Comparison of ENCODE assay signal across 34 cellular contexts in genomic region chr3:189025866-189026265, GRCh38.
"Had no signal": no experiment of that assay in that cellular context is flagged by ENCODE, and none has a peak within 500 bp of the region (broad histone marks: within the 10 kb centered on the region; RNA-seq: fewer than 3 reads in every experiment).

No MANE protein-coding gene starts in this region.

- H3K36me3 ChIP-seq: MG63 had no signal

- DNase-seq: Karpas-422, Kasumi-1, MG63, MM.1S, MV-4-11, NCI-H1048, NCI-H1092, NCI-H1092 treated with DMSO at 0.1 percent for 48 hours, NCI-H1105, NCI-H1105 treated with DMSO at 0.1 percent for 48 hours, NCI-H1417, NCI-H1417 treated with DMSO at 0.1 percent for 48 hours, NCI-H1436, NCI-H1436 treated with DMSO at 0.1 percent for 48 hours, NCI-H146, NCI-H1694, NCI-H1694 treated with DMSO at 0.1 percent for 48 hours, NCI-H187, NCI-H187 treated with DMSO at 0.1 percent for 48 hours, NCI-H1930, NCI-H2029, NCI-H2029 treated with DMSO at 0.1 percent for 48 hours, NCI-H2081, NCI-H2081 treated with DMSO at 0.1 percent for 48 hours, NCI-H2107, NCI-H2171, NCI-H2171 treated with DMSO at 0.1 percent for 48 hours, NCI-H2227 treated with DMSO at 0.1 percent for 48 hours, NCI-H226, NCI-H345, NCI-H446, NCI-H446 treated with DMSO at 0.1 percent for 48 hours, NCI-H510A, NCI-H510A treated with DMSO at 0.1 percent for 48 hours had no signal

- H3K4me3 ChIP-seq: MG63 had no signal

- H3K9me3 ChIP-seq: MG63 had no signal

- H3K27me3 ChIP-seq: MG63 had no signal
